1 cellular context compared by ENCODE assay signal in the genomic region with DNA sequence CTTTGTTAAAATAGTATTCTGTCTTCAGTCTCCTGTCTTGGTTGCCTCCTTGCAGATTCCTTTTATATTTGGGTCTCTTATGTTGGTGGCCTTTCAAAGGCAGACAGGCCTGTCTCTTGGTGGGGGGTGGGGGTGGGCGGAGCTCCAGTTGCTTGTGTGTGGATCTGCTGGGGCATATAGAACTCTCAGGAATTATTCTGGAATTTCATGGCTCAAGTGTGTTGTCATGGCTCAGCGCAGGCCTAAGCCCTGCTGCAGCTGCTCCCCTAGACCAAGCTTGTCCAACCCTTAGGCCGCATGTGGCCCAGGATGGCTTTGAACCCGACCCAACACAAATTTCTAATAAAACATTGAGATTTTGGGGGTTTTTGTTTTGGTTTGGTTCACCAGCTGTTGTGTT.
TF ChIP-seq lines count a peak whose summit lies in the region.

No MANE protein-coding gene starts in this region.

TF ChIP-seq in GM12891, 5 proteins besides CTCF, POLR2A, EP300 and RAD21:
- TF ChIP-seq TAF1 (IDR thresholded peaks at IDR 0.05; ENCODE audit: low read depth, low read length) (no peak), POU2F2 (IDR thresholded peaks at IDR 0.05; ENCODE audit: low read depth, low read length) (no peak), SPI1 (IDR thresholded peaks at IDR 0.05; ENCODE audit: low read depth, low read length) (no peak), PAX5 (IDR thresholded peaks at IDR 0.05; ENCODE audit: insufficient read depth, low read length, severe bottlenecking) (no peak), POLR2AphosphoS5 (IDR thresholded peaks at IDR 0.05; ENCODE audit: low read depth, low read length) (no peak)
